In genomic region chr10:28690545-28690944, GRCh38 we compare ENCODE assay signal across 17 cellular contexts. TPM values are rescaled to one million over a fixed set of nuclear protein-coding genes. Genes with fewer than 3 reads are reported as not detected.
DNase-seq lines count a peak whose midpoint lies in the region; ATAC-seq and TF ChIP-seq lines count a peak whose summit lies in the region.
"Had no signal": no experiment of that assay in that cellular context is flagged by ENCODE, and none has a peak within 500 bp of the region (broad histone marks: within the 10 kb centered on the region; RNA-seq: fewer than 3 reads in every experiment).

No MANE protein-coding gene starts in this region.

- H3K4me3 Mint-ChIP-seq in endodermal cell = no peak overlapping the region
- H3K4me3 Mint-ChIP-seq in neural progenitor cell = no peak overlapping the region
- H3K4me3 Mint-ChIP-seq: CD4-positive, alpha-beta T cell had no signal

- ATAC-seq in left ventricle myocardium superior = no peak
- no peak for ATAC-seq in GM18873 (IDR thresholded peaks at IDR 0.05; ENCODE audit: low FRiP score, unreplicated experiment)
- ATAC-seq: GM12878 had no signal

- intact Hi-C loops in left ventricle myocardium superior (cut with micrococcal nuclease) = no loop called here

- H3K27ac Mint-ChIP-seq in endodermal cell (peak overlapping the region; percentile 34), neural progenitor cell (no peak overlapping the region)
- H3K27ac Mint-ChIP-seq: CD4-positive, alpha-beta T cell had no signal

- no peaks in the 10 kb centered on the region for H3K36me3 Mint-ChIP-seq in endodermal cell (ENCODE audit: low read depth)
- no peaks in the 10 kb centered on the region for H3K36me3 Mint-ChIP-seq in neural progenitor cell

- no peak overlapping the region for H3K4me2 ChIP-seq in neural progenitor cell
- H3K4me2 ChIP-seq: KMS-11 had no signal

- no peaks in the 10 kb centered on the region for H3K9me3 ChIP-seq in cardiac muscle cell (ENCODE audit: low read depth)
- no peaks in the 10 kb centered on the region for H3K9me3 ChIP-seq in HUES48 (ENCODE audit: control insufficient read depth, insufficient read depth, low read length)
- H3K9me3 ChIP-seq in endodermal cell (ENCODE audit: control insufficient read depth, low read length) = no peaks in the 10 kb centered on the region
- H3K9me3 ChIP-seq in neural progenitor cell (ENCODE audit: low read depth) = no peaks in the 10 kb centered on the region
- H3K9me3 ChIP-seq: Caco-2, HAP-1 had no signal

- H3K79me2 ChIP-seq in neural progenitor cell (ENCODE audit: low read depth) = no peaks in the 10 kb centered on the region

- H3K27me3 Mint-ChIP-seq in endodermal cell (ENCODE audit: insufficient read depth) = no peaks in the 10 kb centered on the region
- peaks cover 4% of the 10 kb centered on the region for H3K27me3 Mint-ChIP-seq in neural progenitor cell (ENCODE audit: insufficient read depth, low read depth)

- peak overlapping the region; percentile 46 for H2AFZ ChIP-seq in neural progenitor cell (replicated peaks)

- TF ChIP-seq CTCF in cardiac muscle cell (IDR thresholded peaks at IDR 0.05; ENCODE audit: low read depth, low read length) (no peak), endodermal cell (conservative IDR thresholded peaks at IDR 0.05) (no peak), neural progenitor cell (IDR thresholded peaks at IDR 0.05) (no peak)

- H3K9ac ChIP-seq in HUES48 (ENCODE audit: low read depth, low read length) = no peak overlapping the region
- no peak overlapping the region for H3K9ac ChIP-seq in endodermal cell (ENCODE audit: extremely low read depth, low read length, poor library complexity, severe bottlenecking)
- H3K9ac ChIP-seq in neural progenitor cell = no peak overlapping the region
- H3K9ac ChIP-seq: KMS-11 had no signal

- H3K36me3 ChIP-seq in cardiac muscle cell (no peaks in the 10 kb centered on the region), HUES48 (ENCODE audit: control insufficient read depth, insufficient read depth, low read length) (no peaks in the 10 kb centered on the region), endodermal cell (ENCODE audit: control insufficient read depth, insufficient read depth, low read length) (no peaks in the 10 kb centered on the region), neural progenitor cell (no peaks in the 10 kb centered on the region), H7 (replicated peaks; ENCODE audit: control insufficient read depth, insufficient read depth, low read length) (no peaks in the 10 kb centered on the region)
- H3K36me3 ChIP-seq: HAP-1 had no signal

- H3K4me3 ChIP-seq in cardiac muscle cell (no peak overlapping the region), HUES48 (ENCODE audit: low read depth, low read length) (no peak overlapping the region), endodermal cell (ENCODE audit: low read length) (no peak overlapping the region), neural progenitor cell (no peak overlapping the region), H7 (ENCODE audit: insufficient read depth, low read depth, low read length) (no peak overlapping the region)
- H3K4me3 ChIP-seq: GM12878, HAP-1 had no signal

- DNase-seq in cardiac muscle cell (ENCODE audit: low read depth in 1 of 2, low spot score in 1 of 2) (no peak), left ventricle myocardium superior (no peak), endodermal cell (no peak), neural progenitor cell (ENCODE audit: low spot score) (no peak), H7 (no peak), NCI-H146 treated with DMSO at 0.1 percent for 48 hours (lab: John Stamatoyannopoulos, UW; ENCODE audit: unreplicated experiment) (no peak)
- DNase-seq: ACHN; AML-193; CD4-positive, alpha-beta T cell; DMS79 treated with DMSO at 0.1 percent for 48 hours had no signal

- 74 to 100% methylated on average over 1 to 2 of the region's 2 CpGs for WGBS in endodermal cell (ENCODE audit: insufficient coverage in 1 of 2, insufficient read length in 1 of 2), 2 experiments

- no peaks in the 10 kb centered on the region for H3F3A ChIP-seq in neural progenitor cell (ENCODE audit: low read depth)

- H4K20me1 ChIP-seq in neural progenitor cell (ENCODE audit: low read depth) = no peaks in the 10 kb centered on the region

- H3K9me3 Mint-ChIP-seq in endodermal cell = no peaks in the 10 kb centered on the region
- H3K9me3 Mint-ChIP-seq in neural progenitor cell = no peaks in the 10 kb centered on the region
- H3K9me3 Mint-ChIP-seq: CD4-positive, alpha-beta T cell had no signal

- peaks cover 18% of the 10 kb centered on the region for H3K4me1 ChIP-seq in cardiac muscle cell (ENCODE audit: low read depth)
- peaks cover 41% of the 10 kb centered on the region for H3K4me1 ChIP-seq in HUES48 (ENCODE audit: control insufficient read depth, insufficient read depth, low read length)
- H3K4me1 ChIP-seq in endodermal cell (ENCODE audit: control insufficient read depth, insufficient read depth, low read length) = peaks cover 16% of the 10 kb centered on the region
- H3K4me1 ChIP-seq in neural progenitor cell = peaks cover 18% of the 10 kb centered on the region

- H3K27me3 ChIP-seq in cardiac muscle cell = no peaks in the 10 kb centered on the region
- no peaks in the 10 kb centered on the region for H3K27me3 ChIP-seq in HUES48 (ENCODE audit: control insufficient read depth, insufficient read depth, low read length)
- no peaks in the 10 kb centered on the region for H3K27me3 ChIP-seq in endodermal cell (ENCODE audit: control insufficient read depth, insufficient read depth, low read length, poor library complexity, severe bottlenecking)
- no peaks in the 10 kb centered on the region for H3K27me3 ChIP-seq in neural progenitor cell
- no peaks in the 10 kb centered on the region for H3K27me3 ChIP-seq in H7 (ENCODE audit: control insufficient read depth, insufficient read depth, low read length)

- H3K27ac ChIP-seq in cardiac muscle cell (peak overlapping the region; percentile 12), HUES48 (ENCODE audit: low read depth, low read length) (peak overlapping the region; percentile 65), endodermal cell (ENCODE audit: low read depth, low read length) (no peak overlapping the region), neural progenitor cell (no peak overlapping the region)
- H3K27ac ChIP-seq: C4-2B, KMS-11 had no signal

- H3K4me1 Mint-ChIP-seq in endodermal cell (peaks cover 44% of the 10 kb centered on the region), neural progenitor cell (peaks cover 39% of the 10 kb centered on the region)

RNA-seq across cellular contexts. Expression of gene BAMBI, which starts 13.2 kb away (rescaled TPM):
- total RNA-seq in cardiac muscle cell = 651 and 1,010 TPM in 2 replicates
- 715 and 1,076 TPM in 2 replicates for polyA plus RNA-seq in cardiac muscle cell
- total RNA-seq in left ventricle myocardium superior = 12.5 TPM
- 10 to 100 TPM; 41.4 to 49.2 TPM for total RNA-seq in endodermal cell
- polyA plus RNA-seq in endodermal cell (2013, experiment 1 of 2) = 37.6 TPM
- 37.0 TPM for polyA plus RNA-seq in endodermal cell (2013, experiment 2 of 2)
- total RNA-seq in neural progenitor cell (ENCODE audit: low replicate concordance) = 2.2 and 3.2 TPM in 2 replicates
- 74.9 and 79.1 TPM in 2 replicates for total RNA-seq in H7 (2014; rRNA removed; shearing (Covaris generic))

Comparison
In these comparisons a context has a peak if more than half of its experiments do, and no peak if none do; other contexts are left out.
1. H3K27ac ChIP-seq: peak in cardiac muscle cell (single experiment) and HUES48 (single experiment); none in endodermal cell (single experiment) and neural progenitor cell (single experiment).